1 cellular context compared by ENCODE assay signal in genomic region chr19:32691952-32692726, GRCh38.
TF ChIP-seq lines count a peak whose summit lies in the region.

No MANE protein-coding gene starts in this region.

TF ChIP-seq in K562, 482 proteins besides CTCF, POLR2A, EP300 and RAD21 (continues in another document):
- peak; percentile 95 for TF ChIP-seq ZBTB1 (CRISPR knock-in tag; IDR thresholded peaks at IDR 0.05; ENCODE audit: borderline replicate concordance, low read depth)
- no peak for TF ChIP-seq FOXJ3 (CRISPR knock-in tag; IDR thresholded peaks at IDR 0.05)
- peak; percentile 35; the same call in 1 of the 2 replicates for TF ChIP-seq ERF (CRISPR knock-in tag; IDR thresholded peaks at IDR 0.05)
- TF ChIP-seq SIN3A (IDR thresholded peaks at IDR 0.05; ENCODE audit: borderline replicate concordance in 2 of 2, control insufficient read depth in 1 of 2, low read depth in 2 of 2, low read length in 2 of 2) = peak in 1 of 2 experiments; percentile 5; a peak in 1 of 4 replicates
- no peak for TF ChIP-seq HOMEZ (CRISPR knock-in tag; IDR thresholded peaks at IDR 0.05)
- peak; percentile 65; the same call in 1 of the 2 replicates for TF ChIP-seq ELK1 (CRISPR knock-in tag; IDR thresholded peaks at IDR 0.05)
- no peak for TF ChIP-seq PHB (CRISPR knock-in tag; IDR thresholded peaks at IDR 0.05)
- no peak for TF ChIP-seq PYGO2 (tag; IDR thresholded peaks at IDR 0.05)
- 0 out of 2 replicates have a peak, but pooled peaks have one; percentile 30 for TF ChIP-seq E2F3 (CRISPR knock-in tag; IDR thresholded peaks at IDR 0.05)
- peak; percentile 27; the same call in 1 of the 2 replicates for TF ChIP-seq JUN (IDR thresholded peaks at IDR 0.05; ENCODE audit: borderline replicate concordance, low read depth, low read length)
- peak; percentile 33; the same call in 1 of the 2 replicates for TF ChIP-seq JUN (CRISPR knock-in tag; IDR thresholded peaks at IDR 0.05; ENCODE audit: borderline replicate concordance)
- TF ChIP-seq TAF1 (IDR thresholded peaks at IDR 0.05; ENCODE audit: control insufficient read depth, extremely low read depth, insufficient read depth, low read length, severe bottlenecking) = peak; percentile 2
- no peak for TF ChIP-seq LCOR (CRISPR knock-in tag; IDR thresholded peaks at IDR 0.05)
- TF ChIP-seq ARID4B (CRISPR knock-in tag; IDR thresholded peaks at IDR 0.05) = peak; percentile 53
- TF ChIP-seq MNT (conservative IDR thresholded peaks at IDR 0.05) = peak in 1 of 2 experiments; percentile 53; a peak in 2 of 4 replicates
- TF ChIP-seq CBX1 (IDR thresholded peaks at IDR 0.05; ENCODE audit: low read depth) = peak; percentile 31; the same call in 1 of the 2 replicates
- TF ChIP-seq BRD9 (IDR thresholded peaks at IDR 0.05; ENCODE audit: low read depth, partially characterized antibody) = no peak
- peak; percentile 55 for TF ChIP-seq GABPB1 (CRISPR knock-in tag; IDR thresholded peaks at IDR 0.05)
- no peak for TF ChIP-seq ZFP36 (IDR thresholded peaks at IDR 0.05; ENCODE audit: low read depth, low read length, partially characterized antibody)
- TF ChIP-seq SP1 (CRISPR knock-in tag; IDR thresholded peaks at IDR 0.05) = peak; percentile 12; the same call in 1 of the 2 replicates
- peak; percentile 91 to 96; a peak in 3 of 4 replicates for TF ChIP-seq UBTF (IDR thresholded peaks at IDR 0.05; ENCODE audit: borderline replicate concordance in 1 of 2, low read depth in 2 of 2, low read length in 2 of 2)
- TF ChIP-seq ETV5 (CRISPR knock-in tag; IDR thresholded peaks at IDR 0.05; ENCODE audit: low read depth) = peak; percentile 57
- TF ChIP-seq RBFOX2 (IDR thresholded peaks at IDR 0.05; ENCODE audit: low read depth, low read length) = peak; percentile 96
- no peak for TF ChIP-seq GABPB2 (CRISPR knock-in tag; conservative IDR thresholded peaks at IDR 0.05)
- TF ChIP-seq ZC3H4 (CRISPR knock-in tag; IDR thresholded peaks at IDR 0.05; ENCODE audit: borderline replicate concordance) = peak; percentile 88
- TF ChIP-seq CTCFL (IDR thresholded peaks at IDR 0.05; ENCODE audit: borderline replicate concordance, insufficient read depth, low read depth, low read length, poor library complexity, severe bottlenecking) = peak; percentile 4
- TF ChIP-seq GATAD2B (IDR thresholded peaks at IDR 0.05; ENCODE audit: borderline replicate concordance) = 0 out of 2 replicates have a peak, but pooled peaks have one; percentile 57
- TF ChIP-seq SMAD4 (CRISPR knock-in tag; conservative IDR thresholded peaks at IDR 0.05) = 0 out of 2 replicates have a peak, but pooled peaks have one; percentile 52
- peak; percentile 92 for TF ChIP-seq POLR2G (IDR thresholded peaks at IDR 0.05; ENCODE audit: low read depth, low read length)
- TF ChIP-seq BRCA1 (IDR thresholded peaks at IDR 0.05) = no peak
- TF ChIP-seq BRCA1 (CRISPR knock-in tag; IDR thresholded peaks at IDR 0.05) = peak; percentile 86; the same call in 1 of the 2 replicates
- TF ChIP-seq ATF6 (CRISPR knock-in tag; IDR thresholded peaks at IDR 0.05) = peak; percentile 73; the same call in 1 of the 2 replicates
- 0 out of 2 replicates have a peak, but pooled peaks have one; percentile 51 for TF ChIP-seq KAT7 (CRISPR knock-in tag; IDR thresholded peaks at IDR 0.05; ENCODE audit: borderline replicate concordance)
- TF ChIP-seq PHB2 (IDR thresholded peaks at IDR 0.05; ENCODE audit: low read depth) = no peak
- no peak for TF ChIP-seq HDGF (IDR thresholded peaks at IDR 0.05)
- peak; percentile 56; the same call in 1 of the 2 replicates for TF ChIP-seq TGIF2 (CRISPR knock-in tag; IDR thresholded peaks at IDR 0.05)
- peak; percentile 93 for TF ChIP-seq RBBP5 (IDR thresholded peaks at IDR 0.05; ENCODE audit: borderline replicate concordance, insufficient read depth, low read length, poor library complexity, severe bottlenecking)
- peak; percentile 3 for TF ChIP-seq HNRNPLL (IDR thresholded peaks at IDR 0.05; ENCODE audit: low read depth, low read length, poor library complexity, severe bottlenecking)
- TF ChIP-seq ZNF124 (CRISPR knock-in tag; IDR thresholded peaks at IDR 0.05) = peak; percentile 63; the same call in 1 of the 2 replicates
- TF ChIP-seq E2F4 (CRISPR knock-in tag; IDR thresholded peaks at IDR 0.05; ENCODE audit: low read depth) = 0 out of 2 replicates have a peak, but pooled peaks have one; percentile 38
- TF ChIP-seq POLR2B (IDR thresholded peaks at IDR 0.05; ENCODE audit: low read depth, partially characterized antibody) = no peak
- TF ChIP-seq NCOA2 (IDR thresholded peaks at IDR 0.05; ENCODE audit: partially characterized antibody in 2 of 2) = no peak
- TF ChIP-seq ETV6 (IDR thresholded peaks at IDR 0.05; ENCODE audit: borderline replicate concordance in 1 of 2, low read depth in 2 of 2, low read length in 1 of 2) = no peak
- TF ChIP-seq ETV6 (CRISPR knock-in tag; IDR thresholded peaks at IDR 0.05; ENCODE audit: borderline replicate concordance) = 0 out of 2 replicates have a peak, but pooled peaks have one; percentile 39
- peak; percentile 58 for TF ChIP-seq CCNT2 (IDR thresholded peaks at IDR 0.05; ENCODE audit: borderline replicate concordance, extremely low read depth, insufficient read length, low read depth, low read length)
- peak; percentile 84 to 91 for TF ChIP-seq E2F6 (IDR thresholded peaks at IDR 0.05; ENCODE audit: borderline replicate concordance in 1 of 2, extremely low read depth in 1 of 2, insufficient read depth in 1 of 2, insufficient read length in 1 of 2, low read depth in 1 of 2, low read length in 1 of 2, poor library complexity in 1 of 2, severe bottlenecking in 1 of 2)
